Comparison of ENCODE assay signal across 20 cellular contexts in the genomic region with DNA sequence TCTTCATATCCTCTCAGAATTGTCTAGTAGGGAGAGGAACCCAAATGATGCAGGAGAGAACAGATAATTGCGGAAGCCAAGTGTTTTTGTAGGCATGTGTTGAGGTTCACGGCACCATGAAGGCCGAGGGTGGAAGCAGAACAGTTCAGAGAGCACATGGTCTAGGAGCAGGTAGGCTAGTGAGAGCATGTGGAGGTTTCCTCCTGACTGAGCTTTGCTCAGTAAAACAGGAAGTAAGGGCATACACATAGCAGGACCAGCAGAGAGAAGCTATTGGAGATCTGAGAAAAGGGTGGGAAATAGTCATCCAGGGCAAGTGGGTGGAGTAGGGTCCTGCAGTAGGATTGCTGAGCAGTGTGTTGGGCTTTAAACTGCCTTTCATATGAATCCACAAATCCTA.
"Had no signal": no experiment of that assay in that cellular context is flagged by ENCODE, and none has a peak within 500 bp of the region (broad histone marks: within the 10 kb centered on the region; RNA-seq: fewer than 3 reads in every experiment).

No MANE protein-coding gene starts in this region.

- H3K4me3 ChIP-seq: ascending aorta, breast epithelium, left lung, thyroid gland had no signal

- FAIRE-seq: kidney, urothelium cell line had no signal

- H3K4me1 ChIP-seq: ascending aorta, breast epithelium, foreskin keratinocyte, left lung, parathyroid adenoma had no signal

- ATAC-seq: effector memory CD8-positive, alpha-beta T cell; foreskin keratinocyte; left lung had no signal

- H3K9ac ChIP-seq: parathyroid adenoma had no signal

- H3K9me3 Mint-ChIP-seq: activated T-cell treated with anti-CD3 and anti-CD28 coated beads, Interleukin-2, amount 50 U/mL, for 24 hours had no signal

- DNase-seq: activated CD4-positive, alpha-beta memory T cell treated with anti-CD3 and anti-CD28 coated beads, Interleukin-2, amount 10 ng/mL, durations not matched to agents 7 days and 5 days; activated CD4-positive, alpha-beta T cell treated with anti-CD3 and anti-CD28 coated beads for 4 hours; activated naive CD4-positive, alpha-beta T cell treated with anti-CD3 and anti-CD28 coated beads, Interleukin-2, amount 10 ng/mL, durations not matched to agents 7 days and 5 days; activated T-cell treated with anti-CD3 and anti-CD28 coated beads, Interleukin-2, amount 50 U/mL, for 24 hours; dermis blood vessel endothelial cell; effector memory CD8-positive, alpha-beta T cell; foreskin keratinocyte; glutamatergic neuron; hypothalamus; kidney; left lung; mammary epithelial cell; naive B cell; stimulated activated CD4-positive, alpha-beta T cell treated with anti-CD3 and anti-CD28 coated beads, Interleukin-1b, Interleukin-23, amount 100 ng/mL, for 48 hours; thyroid gland had no signal

- H3K36me3 ChIP-seq: ascending aorta, breast epithelium, left lung, thyroid gland had no signal

- H3K27me3 Mint-ChIP-seq: activated CD4-positive, alpha-beta memory T cell treated with anti-CD3 and anti-CD28 coated beads, Interleukin-2, amount 10 ng/mL, durations not matched to agents 7 days and 5 days; activated naive CD4-positive, alpha-beta T cell treated with anti-CD3 and anti-CD28 coated beads, Interleukin-2, amount 10 ng/mL, durations not matched to agents 7 days and 5 days; activated T-cell treated with anti-CD3 and anti-CD28 coated beads, Interleukin-2, amount 50 U/mL, for 24 hours; effector memory CD8-positive, alpha-beta T cell; naive B cell had no signal

- H3K27ac ChIP-seq: ascending aorta, breast epithelium, foreskin keratinocyte, parathyroid adenoma, thyroid gland, VCaP had no signal

- H2AFZ ChIP-seq: parathyroid adenoma had no signal

- H3K27me3 ChIP-seq: ascending aorta, breast epithelium, foreskin keratinocyte, left lung, thyroid gland had no signal

- H3K9me3 ChIP-seq: ascending aorta, breast epithelium, left lung, thyroid gland had no signal

- H3K4me3 Mint-ChIP-seq: activated CD4-positive, alpha-beta memory T cell treated with anti-CD3 and anti-CD28 coated beads, Interleukin-2, amount 10 ng/mL, durations not matched to agents 7 days and 5 days; activated naive CD4-positive, alpha-beta T cell treated with anti-CD3 and anti-CD28 coated beads, Interleukin-2, amount 10 ng/mL, durations not matched to agents 7 days and 5 days; activated T-cell treated with anti-CD3 and anti-CD28 coated beads, Interleukin-2, amount 50 U/mL, for 24 hours; effector memory CD8-positive, alpha-beta T cell had no signal

- H3K36me3 Mint-ChIP-seq: activated naive CD4-positive, alpha-beta T cell treated with anti-CD3 and anti-CD28 coated beads, Interleukin-2, amount 10 ng/mL, durations not matched to agents 7 days and 5 days; naive B cell had no signal

- H3K27ac Mint-ChIP-seq: activated CD4-positive, alpha-beta memory T cell treated with anti-CD3 and anti-CD28 coated beads, Interleukin-2, amount 10 ng/mL, durations not matched to agents 7 days and 5 days; activated naive CD4-positive, alpha-beta T cell treated with anti-CD3 and anti-CD28 coated beads, Interleukin-2, amount 10 ng/mL, durations not matched to agents 7 days and 5 days; activated T-cell treated with anti-CD3 and anti-CD28 coated beads, Interleukin-2, amount 50 U/mL, for 24 hours; effector memory CD8-positive, alpha-beta T cell had no signal

- H3K79me2 ChIP-seq: parathyroid adenoma had no signal
